In genomic region chr2:73823916-73824523, GRCh38 we compare ENCODE assay signal across 8 cellular contexts. TPM values are rescaled to one million over a fixed set of nuclear protein-coding genes. Genes with fewer than 3 reads are reported as not detected.
DNase-seq lines count a peak whose midpoint lies in the region; ATAC-seq and TF ChIP-seq lines count a peak whose summit lies in the region.

No MANE protein-coding gene starts in this region.

- peaks cover 7% of the 10 kb centered on the region for H3K36me3 Mint-ChIP-seq in Caco-2 (ENCODE audit: insufficient read depth, unreplicated experiment)

- H3K27ac Mint-ChIP-seq in Caco-2 (ENCODE audit: unreplicated experiment): no peak overlapping the region

- H3K4me3 ChIP-seq in Caco-2 (ENCODE audit: low read depth, low read length) (no peak overlapping the region), adrenal gland (no peak overlapping the region), suprapubic skin (no peak overlapping the region)

- no peaks in the 10 kb centered on the region for H3K4me1 Mint-ChIP-seq in Caco-2 (ENCODE audit: low read depth, unreplicated experiment)

- TF ChIP-seq POLR2A in adrenal gland (IDR thresholded peaks at IDR 0.05): no peak
- no peak for TF ChIP-seq POLR2A in suprapubic skin (IDR thresholded peaks at IDR 0.05)

- intact Hi-C loops in Caco-2 (cut with micrococcal nuclease; ENCODE audit: unreplicated experiment) (loop anchor here (1.0 kb wide), 1 partner anchor 327 kb away; no protein-coding TSS in a partner anchor), adrenal gland (cut with DNase I) (loop anchor here in 1 of 2 donors (10.0 kb wide), 1 partner anchor 321 kb away; the partner anchor contains the start of gene BOLA3)

- H3K9me3 Mint-ChIP-seq in Caco-2 (ENCODE audit: unreplicated experiment): no peaks in the 10 kb centered on the region

- H3K9me3 ChIP-seq in Caco-2 (no peaks in the 10 kb centered on the region), adrenal gland (replicated peaks in 1 of 3) (no peaks in the 10 kb centered on the region), suprapubic skin (no peaks in the 10 kb centered on the region)

- BruUV-seq in Caco-2 (replicated peaks; lab: Mats Ljungman, UMichigan): no TSS peak

- H3K27ac ChIP-seq in adrenal gland (no peak overlapping the region), suprapubic skin (no peak overlapping the region)

- H3K27me3 ChIP-seq in Caco-2 (replicated peaks; ENCODE audit: control insufficient read depth, insufficient read depth, low read length) (no peaks in the 10 kb centered on the region), adrenal gland (no peaks in the 10 kb centered on the region), suprapubic skin (peaks cover 5% of the 10 kb centered on the region)

- H3K4me1 ChIP-seq in Caco-2: peaks cover 3% of the 10 kb centered on the region; the same call in 1 of the 2 replicates
- peaks cover 0 to 5% of the 10 kb centered on the region in 2 donors for H3K4me1 ChIP-seq in adrenal gland (replicated peaks in 1 of 2)
- H3K4me1 ChIP-seq in suprapubic skin: peaks cover 7% of the 10 kb centered on the region

- ATAC-seq in GM21367 (IDR thresholded peaks at IDR 0.05; ENCODE audit: unreplicated experiment): no peak

- DNase-seq in Caco-2: peak; percentile 47 to 64
- peak; percentile 46 for DNase-seq in HEK293T (ENCODE audit: extremely low spot score)
- peak; percentile 20 for DNase-seq in NCI-H524 treated with DMSO at 0.1 percent for 48 hours (lab: John Stamatoyannopoulos, UW)
- peak in 4 of 7 donors; percentile 35 to 53 (median 50) for DNase-seq in adrenal gland
- DNase-seq in iPS-NIHi7 (ENCODE audit: extremely low spot score): peak; percentile 55
- DNase-seq in suprapubic skin (ENCODE audit: low spot score in 2 of 2): no peak
- no peak for DNase-seq in T1000 (lab: John Stamatoyannopoulos, UW)

- CTCF ChIA-PET in Caco-2 (lab: Charles Lee) (interaction anchor here (0.7 to 2.1 kb wide), 6 partner anchors 11 to 511 kb away, joined by 3 to 17 read pairs (median 5); partner anchors contain the start of gene DGUOK), HEK293T (lab: Yijun Ruan, JAX) (interaction anchor here (0.6 to 3.2 kb wide), 10 partner anchors 32 to 878 kb away, joined by 3 to 10 read pairs (median 4); partner anchors contain the start of genes BOLA3 and MOB1A)

- WGBS in adrenal gland, 4 donors: 4 to 9% (median 7%) methylated on average over 3 of the region's 3 CpGs
- WGBS in suprapubic skin: 2% methylated on average over 3 of the region's 3 CpGs

- H3K4me3 Mint-ChIP-seq in Caco-2 (ENCODE audit: unreplicated experiment): no peak overlapping the region

- H3K27me3 Mint-ChIP-seq in Caco-2 (ENCODE audit: insufficient read depth, unreplicated experiment): peaks cover 4% of the 10 kb centered on the region

- TF ChIP-seq CTCF in Caco-2 (IDR thresholded peaks at IDR 0.05; ENCODE audit: insufficient read depth in 1 of 2, low read depth in 1 of 2, low read length in 1 of 2, severe bottlenecking in 1 of 2, unreplicated experiment in 1 of 2): peak; percentile 71 to 83
- peak; percentile 66 to 90 (median 80) for TF ChIP-seq CTCF in adrenal gland (IDR thresholded peaks at IDR 0.05)
- peak; percentile 70 to 82 for TF ChIP-seq CTCF in suprapubic skin (IDR thresholded peaks at IDR 0.05)

- H3K36me3 ChIP-seq in Caco-2 (ENCODE audit: control insufficient read depth, insufficient read depth, low read length) (no peaks in the 10 kb centered on the region), adrenal gland (replicated peaks in 1 of 2) (no peaks in the 10 kb centered on the region), suprapubic skin (no peaks in the 10 kb centered on the region)

- TF ChIP-seq EP300 in suprapubic skin (IDR thresholded peaks at IDR 0.05): no peak

- POLR2A ChIA-PET in Caco-2 (lab: Charles Lee): no interaction called here
- POLR2A ChIA-PET in HEK293T (lab: Yijun Ruan, JAX): interaction anchor here (1.1 to 1.3 kb wide), 2 partner anchors 87 to 296 kb away, joined by 3 to 5 read pairs; partner anchors contain the start of gene TPRKB

TF ChIP-seq in HEK293T, 16 proteins besides CTCF, POLR2A, EP300 and RAD21:
- TF ChIP-seq TARDBP (IDR thresholded peaks at IDR 0.05) (no peak), ELF4 (IDR thresholded peaks at IDR 0.05) (no peak), L3MBTL2 (conservative IDR thresholded peaks at IDR 0.05) (no peak), NFRKB (IDR thresholded peaks at IDR 0.05) (no peak), SUZ12 (IDR thresholded peaks at IDR 0.05) (no peak), CTBP1 (IDR thresholded peaks at IDR 0.05; ENCODE audit: borderline replicate concordance) (no peak), BHLHE40 (IDR thresholded peaks at IDR 0.05; ENCODE audit: borderline replicate concordance) (no peak), FOXK2 (IDR thresholded peaks at IDR 0.05) (no peak), SP1 (IDR thresholded peaks at IDR 0.05) (no peak), FOXA1 (IDR thresholded peaks at IDR 0.05) (no peak)
TF ChIP-seq in HEK293T: peak in this region for 0.

RNA-seq across cellular contexts. Expression of gene STAMBP, which starts 4.7 kb away (rescaled TPM):
- total RNA-seq in Caco-2 (2022): 49.8 and 50.1 TPM in 2 replicates
- 10 to 100 TPM; 15.7 to 36.0 (median 27.4) TPM for total RNA-seq in adrenal gland
- 10 to 100 TPM; 18.4 to 44.8 (median 24.1) TPM for polyA plus RNA-seq in adrenal gland
- total RNA-seq in suprapubic skin: 10 to 100 TPM; 29.0 to 45.0 (median 33.5) TPM

RNA-seq across cellular contexts. Expression of gene C2orf78, which starts 40.0 kb away (rescaled TPM):
- total RNA-seq in Caco-2 (2022): not detected in 2 replicates
- not detected for total RNA-seq in adrenal gland
- polyA plus RNA-seq in adrenal gland: under 1 TPM in 1 of 3 donors, not detected in 2; 0.08 TPM
- not detected for total RNA-seq in suprapubic skin

RNA-seq across cellular contexts. Expression of gene DUSP11, which starts 44.1 kb away (rescaled TPM):
- 23.8 and 24.3 TPM in 2 replicates for total RNA-seq in Caco-2 (2022)
- 10 to 100 TPM; 12.1 to 31.8 (median 16.8) TPM for total RNA-seq in adrenal gland
- 10 to 100 TPM; 11.3 to 26.3 (median 13.7) TPM for polyA plus RNA-seq in adrenal gland
- 10 to 100 TPM; 45.6 to 59.1 (median 57.0) TPM for total RNA-seq in suprapubic skin

Comparison
In these comparisons a context has a peak if more than half of its experiments do, and no peak if none do; other contexts are left out.
1. DNase-seq: peak in Caco-2 (2 of 2), HEK293T (single experiment), NCI-H524 treated with DMSO at 0.1 percent for 48 hours (single experiment), adrenal gland (4 of 7) and iPS-NIHi7 (single experiment); none in suprapubic skin (0 of 2) and T1000 (single experiment).
2. Peak in every context shown above with its lines, with median percentiles within 50 percentile points of each other: CTCF ChIP-seq.